In the genomic region with DNA sequence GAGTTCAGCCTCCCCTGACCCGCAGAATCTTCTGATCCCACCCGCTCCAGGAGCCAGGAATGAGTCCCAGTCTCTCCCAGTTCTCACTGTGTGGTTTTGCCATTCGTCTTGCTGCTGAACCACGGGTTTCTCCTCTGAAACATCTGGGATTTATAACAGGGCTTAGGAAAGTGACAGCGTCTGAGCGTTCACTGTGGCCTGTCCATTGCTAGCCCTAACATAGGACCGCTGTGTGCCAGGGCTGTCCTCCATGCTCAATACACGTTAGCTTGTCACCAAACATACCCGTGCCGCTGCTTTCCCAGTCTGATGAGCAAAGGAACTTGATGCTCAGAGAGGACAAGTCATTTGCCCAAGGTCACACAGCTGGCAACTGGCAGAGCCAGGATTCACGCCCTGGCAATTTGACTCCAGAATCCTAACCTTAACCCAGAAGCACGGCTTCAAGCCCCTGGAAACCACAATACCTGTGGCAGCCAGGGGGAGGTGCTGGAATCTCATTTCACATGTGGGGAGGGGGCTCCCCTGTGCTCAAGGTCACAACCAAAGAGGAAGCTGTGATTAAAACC, we compare ENCODE assay signal across 13 cellular contexts. TPM values are rescaled to one million over a fixed set of nuclear protein-coding genes. Genes with fewer than 3 reads are reported as not detected.
DNase-seq lines count a peak whose midpoint lies in the region; ATAC-seq and TF ChIP-seq lines count a peak whose summit lies in the region.
"Had no signal": no experiment of that assay in that cellular context is flagged by ENCODE, and none has a peak within 500 bp of the region (broad histone marks: within the 10 kb centered on the region; RNA-seq: fewer than 3 reads in every experiment).

No MANE protein-coding gene starts in this region.

- no peak overlapping the region for H3K27ac ChIP-seq in Karpas-422 (ENCODE audit: low read length)
- H3K27ac ChIP-seq in osteoblast (ENCODE audit: low read depth, low read length): no peak overlapping the region
- H3K27ac ChIP-seq: left ventricle myocardium inferior had no signal

- H3K4me3 ChIP-seq in Karpas-422 (ENCODE audit: low read length) (no peak overlapping the region), choroid plexus epithelial cell (ENCODE audit: low read depth, low read length) (no peak overlapping the region), osteoblast (ENCODE audit: insufficient read depth, low read length) (no peak overlapping the region)
- H3K4me3 ChIP-seq: MG63 had no signal

- no peak overlapping the region for H3K9ac ChIP-seq in Karpas-422 (ENCODE audit: low read length)

- H3K36me3 ChIP-seq in Karpas-422 (ENCODE audit: insufficient read depth, low read length) (peaks cover 6% of the 10 kb centered on the region; the same call in 1 of the 2 replicates), osteoblast (ENCODE audit: insufficient read depth, low read length) (peaks cover 25% of the 10 kb centered on the region)

- ATAC-seq in GM19467 (IDR thresholded peaks at IDR 0.05; ENCODE audit: unreplicated experiment): no peak

- H3K4me1 ChIP-seq in Karpas-422 (ENCODE audit: low read length) (peaks cover 4% of the 10 kb centered on the region; the same call in 1 of the 2 replicates), osteoblast (ENCODE audit: insufficient read depth, low read length) (peaks cover 4% of the 10 kb centered on the region)

- peaks cover 4% of the 10 kb centered on the region; the same call in 1 of the 2 replicates for H4K20me1 ChIP-seq in Karpas-422 (ENCODE audit: insufficient read depth, low read depth, low read length)
- H4K20me1 ChIP-seq in osteoblast (ENCODE audit: insufficient read depth, low read length): peaks cover 5% of the 10 kb centered on the region

- H3K9me2 ChIP-seq in Karpas-422 (replicated peaks; ENCODE audit: insufficient read depth, low read length): no peaks in the 10 kb centered on the region

- peak; percentile 43 for TF ChIP-seq CTCF in choroid plexus epithelial cell (conservative IDR thresholded peaks at IDR 0.05; ENCODE audit: low read depth, low read length)
- peak; percentile 33 for TF ChIP-seq CTCF in osteoblast (IDR thresholded peaks at IDR 0.05; ENCODE audit: extremely low read depth, low read depth, low read length)

- H3K27me3 ChIP-seq in Karpas-422 (ENCODE audit: low read length): no peaks in the 10 kb centered on the region
- peaks cover 14% of the 10 kb centered on the region for H3K27me3 ChIP-seq in osteoblast (ENCODE audit: insufficient read depth, low read length)

- no peaks in the 10 kb centered on the region for H3K79me2 ChIP-seq in Karpas-422 (ENCODE audit: low read length)
- no peaks in the 10 kb centered on the region for H3K79me2 ChIP-seq in osteoblast (ENCODE audit: insufficient read depth, low read length)

- no peak overlapping the region for H2AFZ ChIP-seq in Karpas-422 (ENCODE audit: low read length)
- no peak overlapping the region for H2AFZ ChIP-seq in osteoblast (ENCODE audit: low read length)

- H3K4me2 ChIP-seq in Karpas-422 (ENCODE audit: low read depth, low read length, poor library complexity, severe bottlenecking): no peak overlapping the region
- no peak overlapping the region for H3K4me2 ChIP-seq in osteoblast (ENCODE audit: insufficient read depth, low read length)

- DNase-seq in NCI-H82 (lab: John Stamatoyannopoulos, UW) (peak; percentile 50), NCI-H82 treated with DMSO at 0.1 percent for 48 hours (lab: John Stamatoyannopoulos, UW; ENCODE audit: unreplicated experiment) (no peak), Karpas-422 (peak; percentile 62), choroid plexus epithelial cell (ENCODE audit: low read depth) (no peak), osteoblast (ENCODE audit: insufficient read length, low spot score, missing footprints) (peak; percentile 83), putamen (ENCODE audit: low spot score) (no peak), NCI-H2196 (lab: John Stamatoyannopoulos, UW; ENCODE audit: unreplicated experiment) (no peak)
- DNase-seq: activated CD4-positive, alpha-beta memory T cell treated with anti-CD3 and anti-CD28 coated beads for 36 hours; left ventricle myocardium inferior; MG63 had no signal

- H3K9me3 ChIP-seq in Karpas-422 (ENCODE audit: low read length) (no peaks in the 10 kb centered on the region), osteoblast (ENCODE audit: low read depth, low read length) (no peaks in the 10 kb centered on the region)
- H3K9me3 ChIP-seq: left ventricle myocardium inferior, MG63 had no signal

RNA-seq across cellular contexts. Expression of gene APOE, which starts 1.1 kb away (rescaled TPM):
- total RNA-seq in Karpas-422 (2014; rRNA removed; shearing (Covaris generic); ENCODE audit: low replicate concordance): 1.3 and 1.9 TPM in 2 replicates
- total RNA-seq in osteoblast: 44.5 and 46.6 TPM in 2 replicates

RNA-seq across cellular contexts. Expression of gene APOC1, which starts 9.9 kb away (rescaled TPM):
- total RNA-seq in Karpas-422 (2014; rRNA removed; shearing (Covaris generic); ENCODE audit: low replicate concordance): not detected in 2 replicates
- total RNA-seq in osteoblast: 1.2 and 1.4 TPM in 2 replicates

RNA-seq across cellular contexts. Expression of gene TOMM40, which starts 13.5 kb away (rescaled TPM):
- total RNA-seq in Karpas-422 (2014; rRNA removed; shearing (Covaris generic); ENCODE audit: low replicate concordance): 25.6 and 64.7 TPM in 2 replicates
- total RNA-seq in osteoblast: 28.3 and 31.8 TPM in 2 replicates

RNA-seq across cellular contexts. Expression of gene APOC4, which starts 37.5 kb away (rescaled TPM):
- not detected in 2 replicates for total RNA-seq in Karpas-422 (2014; rRNA removed; shearing (Covaris generic); ENCODE audit: low replicate concordance)
- total RNA-seq in osteoblast: not detected in 2 replicates
- total RNA-seq: activated CD4-positive, alpha-beta memory T cell treated with anti-CD3 and anti-CD28 coated beads for 36 hours; fibroblast of lung; left ventricle myocardium inferior; RPMI7951 had no signal

RNA-seq across cellular contexts. Expression of gene APOC2, which starts 41.3 kb away (rescaled TPM):
- not detected in 2 replicates for total RNA-seq in Karpas-422 (2014; rRNA removed; shearing (Covaris generic); ENCODE audit: low replicate concordance)
- total RNA-seq in osteoblast: not detected in 2 replicates
- total RNA-seq: activated CD4-positive, alpha-beta memory T cell treated with anti-CD3 and anti-CD28 coated beads for 36 hours; fibroblast of lung; left ventricle myocardium inferior; RPMI7951 had no signal

Comparison
In these comparisons a context has a peak if more than half of its experiments do, and no peak if none do; other contexts are left out.
1. DNase-seq: peak in NCI-H82 (single experiment), Karpas-422 (single experiment) and osteoblast (single experiment); none in NCI-H82 treated with DMSO at 0.1 percent for 48 hours (single experiment), choroid plexus epithelial cell (single experiment), putamen (single experiment) and NCI-H2196 (single experiment).
2. RNA of gene APOE, which starts 1.1 kb away (total RNA-seq): 44.5 to 46.6 TPM in osteoblast; 1.3 to 1.9 TPM in Karpas-422; every median in the first group is over 10 times any median in the second.